In the genomic region with DNA sequence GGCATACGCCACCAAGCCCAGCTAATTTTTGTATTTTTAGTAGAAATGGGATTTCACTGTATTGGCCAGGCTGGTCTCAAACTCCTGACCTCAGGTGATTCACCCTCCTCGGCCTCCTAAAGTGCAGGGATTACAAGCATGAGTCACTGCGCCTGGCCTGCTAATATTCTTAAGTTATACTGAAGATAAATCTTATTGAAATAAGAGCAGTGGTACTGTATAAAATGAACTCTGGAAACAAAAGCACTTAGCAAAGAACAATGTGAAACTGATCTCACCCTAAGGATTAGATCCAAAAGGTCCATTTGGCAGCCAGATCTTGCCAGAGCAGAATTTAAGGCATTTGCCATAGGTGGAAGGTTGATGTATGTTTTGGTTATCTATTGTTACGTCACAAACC, we compare ENCODE assay signal across 2 cellular contexts.
TF ChIP-seq lines count a peak whose summit lies in the region.

No MANE protein-coding gene starts in this region.

TF ChIP-seq in A549, 52 proteins besides CTCF, POLR2A, EP300 and RAD21:
- TF ChIP-seq CEBPB (IDR thresholded peaks at IDR 0.05), result no peak
- no peak for TF ChIP-seq CBX2 (IDR thresholded peaks at IDR 0.05; ENCODE audit: borderline replicate concordance, low read depth)
- no peak for TF ChIP-seq FOSL2 (IDR thresholded peaks at IDR 0.05)
- TF ChIP-seq FOSL2 (CRISPR knock-in tag; IDR thresholded peaks at IDR 0.05), result peak; percentile 34; the same call in 1 of the 2 replicates

TF ChIP-seq in IMR-90, 13 proteins besides CTCF, POLR2A, EP300 and RAD21:
- no peak for TF ChIP-seq BHLHE40 (IDR thresholded peaks at IDR 0.05; ENCODE audit: low read depth, low read length)
- TF ChIP-seq FOS (IDR thresholded peaks at IDR 0.05; ENCODE audit: low read depth, low read length), result peak; percentile 22; the same call in 1 of the 2 replicates
- no peak for TF ChIP-seq MXI1 (IDR thresholded peaks at IDR 0.05; ENCODE audit: borderline replicate concordance, low read depth, low read length)
